Comparison of ENCODE assay signal across 16 cellular contexts in the genomic region with DNA sequence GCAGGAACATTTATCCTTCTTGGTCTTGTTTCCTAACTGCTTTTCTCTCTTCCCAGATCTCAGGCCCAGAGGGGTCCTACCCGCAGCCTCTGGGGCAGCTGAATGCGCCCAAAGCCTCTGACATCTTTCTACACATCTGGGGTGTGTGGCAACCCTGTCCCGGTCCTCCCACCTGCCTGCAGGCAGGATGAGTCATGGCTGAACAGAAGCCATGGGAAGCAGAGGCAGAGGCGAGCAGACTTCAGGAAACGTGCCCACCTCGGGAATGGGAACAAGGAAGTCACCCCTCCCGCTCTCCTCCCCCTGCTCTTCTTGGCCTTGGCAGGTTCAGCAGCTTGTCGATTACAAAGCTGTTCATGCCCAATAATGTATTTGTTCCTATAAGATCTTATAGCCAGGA. TPM values are rescaled to one million over a fixed set of nuclear protein-coding genes. Genes with fewer than 3 reads are reported as not detected.
DNase-seq lines count a peak whose midpoint lies in the region; ATAC-seq and TF ChIP-seq lines count a peak whose summit lies in the region.
"Had no signal": no experiment of that assay in that cellular context is flagged by ENCODE, and none has a peak within 500 bp of the region (broad histone marks: within the 10 kb centered on the region; RNA-seq: fewer than 3 reads in every experiment).

No MANE protein-coding gene starts in this region.

- CTCF ChIA-PET in mammary epithelial cell (lab: Charles Lee; ENCODE audit: low non-redundant PET) = no interaction called here

- H3K4me1 ChIP-seq in HUES48 (ENCODE audit: control insufficient read depth, insufficient read depth, low read length) = no peaks in the 10 kb centered on the region
- H3K4me1 ChIP-seq in mammary epithelial cell (ENCODE audit: insufficient read depth, low read length) = peaks cover 25% of the 10 kb centered on the region
- peaks cover 10% of the 10 kb centered on the region for H3K4me1 ChIP-seq in mucosa of descending colon (ENCODE audit: low read depth)

- BruUV-seq in mammary epithelial cell (replicated peaks; lab: Mats Ljungman, UMichigan) = no TSS peak

- in situ Hi-C loops in mammary epithelial cell (cut with MboI; ENCODE audit: low sequenced_read_pairs in 2 of 2) = no loop called here

- WGBS in mammary epithelial cell (ENCODE audit: low coverage, missing lambda C conversion rate) = 9% methylated on average over 8 of the region's 8 CpGs

- H3K27me3 ChIP-seq in HUES48 (ENCODE audit: control insufficient read depth, insufficient read depth, low read length) (no peaks in the 10 kb centered on the region), mammary epithelial cell (ENCODE audit: insufficient read depth, low read length) (no peaks in the 10 kb centered on the region)
- H3K27me3 ChIP-seq: ovary had no signal

- no peak overlapping the region for H3K9ac ChIP-seq in HUES48 (ENCODE audit: low read depth, low read length)
- H3K9ac ChIP-seq in mammary epithelial cell (ENCODE audit: insufficient read depth, low read length) = no peak overlapping the region

- H3K27ac ChIP-seq in HUES48 (ENCODE audit: low read depth, low read length) (peak overlapping the region; percentile 12), mammary epithelial cell (ENCODE audit: insufficient read depth, low read depth, low read length) (no peak overlapping the region)
- H3K27ac ChIP-seq: ovary, SK-N-MC had no signal

- H3K36me3 ChIP-seq in HUES48 (ENCODE audit: control insufficient read depth, insufficient read depth, low read length) (no peaks in the 10 kb centered on the region), mammary epithelial cell (ENCODE audit: insufficient read depth, low read length) (no peaks in the 10 kb centered on the region), mucosa of descending colon (ENCODE audit: low read depth) (no peaks in the 10 kb centered on the region)
- H3K36me3 ChIP-seq: ovary had no signal

- H2AFZ ChIP-seq in mammary epithelial cell (ENCODE audit: low read depth, low read length) = no peak overlapping the region

- H3K4me2 ChIP-seq in mammary epithelial cell (ENCODE audit: insufficient read depth, low read depth, low read length) = no peak overlapping the region

- no peaks in the 10 kb centered on the region for H3K79me2 ChIP-seq in mammary epithelial cell (ENCODE audit: insufficient read depth, low read length)

- intact Hi-C loops in mammary epithelial cell (cut with micrococcal nuclease) (loop anchor here (2.0 kb wide), 1 partner anchor 66 kb away; no protein-coding TSS in a partner anchor), mucosa of descending colon (cut with DNase I, micrococcal nuclease) (no loop called here)

- H4K20me1 ChIP-seq in mammary epithelial cell (ENCODE audit: insufficient read depth, low read length) = no peaks in the 10 kb centered on the region

- dilution Hi-C loops in mammary epithelial cell (cut with HindIII; ENCODE audit: low sequenced_read_pairs) = loop anchor here (5.0 kb wide), 1 partner anchor 64 kb away; no protein-coding TSS in a partner anchor

- H3K4me3 ChIP-seq in HUES48 (ENCODE audit: low read depth, low read length) (no peak overlapping the region), mammary epithelial cell (replicated peaks in 1 of 3; ENCODE audit: insufficient read depth in 1 of 3, low read depth in 2 of 3, low read length in 3 of 3) (no peak overlapping the region), mucosa of descending colon (no peak overlapping the region)
- H3K4me3 ChIP-seq: ovary, SK-N-MC had no signal

- ATAC-seq in mucosa of descending colon (peak; percentile 94), GM21825 (IDR thresholded peaks at IDR 0.05; ENCODE audit: unreplicated experiment) (no peak), HG03457 (IDR thresholded peaks at IDR 0.05; ENCODE audit: unreplicated experiment) (no peak)
- ATAC-seq: stimulated activated effector memory CD8-positive, alpha-beta T cell treated with anti-CD3 and anti-CD28 coated beads, Interleukin-12 subunit alpha, Interleukin-12 subunit beta, amount 100 ng/mL, for 72 hours had no signal

- TF ChIP-seq CTCF in mammary epithelial cell (conservative IDR thresholded peaks at IDR 0.05 in 1 of 2, IDR thresholded peaks at IDR 0.05 in 1 of 2; ENCODE audit: extremely low read depth in 1 of 2, insufficient read depth in 1 of 2, low read depth in 1 of 2, low read length in 2 of 2) = no peak
- TF ChIP-seq CTCF in mucosa of descending colon (IDR thresholded peaks at IDR 0.05) = no peak

- H3K9me3 ChIP-seq in HUES48 (ENCODE audit: control insufficient read depth, insufficient read depth, low read length) = no peaks in the 10 kb centered on the region; the same call in 1 of the 2 replicates
- H3K9me3 ChIP-seq in mammary epithelial cell (replicated peaks; ENCODE audit: insufficient read depth, low read length) = no peaks in the 10 kb centered on the region
- no peaks in the 10 kb centered on the region for H3K9me3 ChIP-seq in mucosa of descending colon
- H3K9me3 ChIP-seq: ovary had no signal

- DNase-seq in DMS53 treated with DMSO at 0.1 percent for 48 hours (lab: John Stamatoyannopoulos, UW; ENCODE audit: unreplicated experiment) (peak; percentile 24), mammary epithelial cell (peak; percentile 82), mucosa of descending colon (peak in 2 of 3 donors; percentile 28 to 73), NCI-H1092 (lab: John Stamatoyannopoulos, UW) (no peak)
- DNase-seq in stimulated activated CD4-positive, alpha-beta T cell treated with anti-CD3 and anti-CD28 coated beads, Interleukin-12 subunit alpha, Interleukin-12 subunit beta, amount 100 ng/mL, for 4 hours = no peak
- DNase-seq: activated CD4-positive, alpha-beta T cell treated with anti-CD3 and anti-CD28 coated beads for 4 hours; activated gamma-delta T cell treated with Interleukin-2 at 50 U/mL for 16 hours; foreskin melanocyte; H9; ovary; stimulated activated CD4-positive, alpha-beta T cell treated with anti-CD3 and anti-CD28 coated beads, Interleukin-1b, Interleukin-23, amount 100 ng/mL, for 48 hours had no signal

RNA-seq across cellular contexts. Expression of a gene that starts 10.6 kb away (rescaled TPM):
- 1 to 10 TPM in 1 of 2 donors, under 1 TPM in 1; 0.54 to 2.5 TPM for total RNA-seq in mammary epithelial cell
- 0.26 TPM for polyA plus RNA-seq in mammary epithelial cell
- polyA minus RNA-seq in mammary epithelial cell = not detected
- under 1 TPM; 0.32 to 0.99 (median 0.78) TPM for total RNA-seq in mucosa of descending colon

Comparison
In these comparisons a context has a peak if more than half of its experiments do, and no peak if none do; other contexts are left out.
1. DNase-seq: peak in DMS53 treated with DMSO at 0.1 percent for 48 hours (single experiment), mammary epithelial cell (single experiment) and mucosa of descending colon (2 of 3); none in stimulated activated CD4-positive, alpha-beta T cell treated with anti-CD3 and anti-CD28 coated beads, Interleukin-12 subunit alpha, Interleukin-12 subunit beta, amount 100 ng/mL, for 4 hours (single experiment) and NCI-H1092 (single experiment).